Comparison of ENCODE assay signal across 16 cellular contexts in genomic region chrX:47202877-47203276, GRCh38.
"Had no signal": no experiment of that assay in that cellular context is flagged by ENCODE, and none has a peak within 500 bp of the region (broad histone marks: within the 10 kb centered on the region; RNA-seq: fewer than 3 reads in every experiment).

No MANE protein-coding gene starts in this region.

- H3K4me3 ChIP-seq: dorsolateral prefrontal cortex, neural progenitor cell, sigmoid colon, thoracic aorta, transverse colon, vagina had no signal

- H3K27me3 Mint-ChIP-seq: naive thymus-derived CD4-positive, alpha-beta T cell; progenitor cell of endocrine pancreas; stimulated activated naive B cell treated with anti-CD40 and anti-IgM and Interleukin-4, amounts not matched to agents 10 μg/mL and 1 μg/mL and 100 μg/mL, for 72 hours; stimulated activated naive CD8-positive, alpha-beta T cell treated with anti-CD3 and anti-CD28 coated beads, Interleukin-15, Interleukin-2, amounts not matched to agents 100 ng/mL and 50 ng/mL, for 24 hours had no signal

- ATAC-seq: naive thymus-derived CD4-positive, alpha-beta T cell; stimulated activated naive B cell treated with anti-CD40 and anti-IgM and Interleukin-4, amounts not matched to agents 10 μg/mL and 1 μg/mL and 100 μg/mL, for 72 hours had no signal

- H3K9me3 ChIP-seq: sigmoid colon, thoracic aorta, transverse colon, vagina had no signal

- H2AFZ ChIP-seq: neural progenitor cell, parathyroid adenoma had no signal

- H3K9ac ChIP-seq: neural progenitor cell, parathyroid adenoma had no signal

- H3K27me3 ChIP-seq: dorsolateral prefrontal cortex, neural progenitor cell, sigmoid colon, transverse colon, vagina had no signal

- H3K4me3 Mint-ChIP-seq: mesothelial cell of epicardium; naive thymus-derived CD4-positive, alpha-beta T cell; nephron; neural progenitor cell; stimulated activated naive B cell treated with anti-CD40 and anti-IgM and Interleukin-4, amounts not matched to agents 10 μg/mL and 1 μg/mL and 100 μg/mL, for 72 hours; stimulated activated naive CD8-positive, alpha-beta T cell treated with anti-CD3 and anti-CD28 coated beads, Interleukin-15, Interleukin-2, amounts not matched to agents 100 ng/mL and 50 ng/mL, for 24 hours had no signal

- H3K9me3 Mint-ChIP-seq: mesothelial cell of epicardium; nephron; neural progenitor cell; stimulated activated naive B cell treated with anti-CD40 and anti-IgM and Interleukin-4, amounts not matched to agents 10 μg/mL and 1 μg/mL and 100 μg/mL, for 72 hours; stimulated activated naive CD8-positive, alpha-beta T cell treated with anti-CD3 and anti-CD28 coated beads, Interleukin-15, Interleukin-2, amounts not matched to agents 100 ng/mL and 50 ng/mL, for 24 hours had no signal

- H3K27ac ChIP-seq: dorsolateral prefrontal cortex, neural progenitor cell, parathyroid adenoma, sigmoid colon, thoracic aorta, transverse colon, vagina had no signal

- DNase-seq: dorsolateral prefrontal cortex; effector CD4-positive, alpha-beta T cell; head of caudate nucleus; mesenchymal stem cell; naive thymus-derived CD4-positive, alpha-beta T cell; sigmoid colon; stimulated activated naive B cell treated with anti-CD40 and anti-IgM and Interleukin-4, amounts not matched to agents 10 μg/mL and 1 μg/mL and 100 μg/mL, for 72 hours; transverse colon had no signal

- H3K4me2 ChIP-seq: neural progenitor cell had no signal

- H3K27ac Mint-ChIP-seq: mesothelial cell of epicardium, nephron, neural progenitor cell had no signal
